Comparison of ENCODE assay signal across 8 cellular contexts in genomic region chr19:16441661-16442071, GRCh38. TPM values are rescaled to one million over a fixed set of nuclear protein-coding genes. Genes with fewer than 3 reads are reported as not detected.
DNase-seq lines count a peak whose midpoint lies in the region; ATAC-seq and TF ChIP-seq lines count a peak whose summit lies in the region.

No MANE protein-coding gene starts in this region.

- H3K4me3 ChIP-seq in Panc1 (ENCODE audit: low read depth in 2 of 2, low read length in 2 of 2) (no peak overlapping the region), fibroblast of the aortic adventitia (ENCODE audit: low read depth, low read length) (no peak overlapping the region)

- H3K27me3 ChIP-seq in Panc1 (ENCODE audit: control insufficient read depth, insufficient read depth, low read length), result no peaks in the 10 kb centered on the region

- in situ Hi-C loops in Panc1 (cut with HindIII; ENCODE audit: low pct_unique_long_range_greater_than_20kb, low sequenced_read_pairs), result no loop called here

- POLR2A ChIA-PET in Panc1 (lab: Charles Lee), result interaction anchor here (0.7 kb wide), 1 partner anchor 901 kb away, joined by 11 read pairs; no protein-coding TSS in a partner anchor

- H3K27ac ChIP-seq in Panc1 (ENCODE audit: low read length), result no peak overlapping the region

- ATAC-seq in Panc1, result peak; percentile 71; the same call in 1 of the 2 replicates
- ATAC-seq in stimulated activated naive B cell treated with anti-CD40 and anti-IgM and Interleukin-4, amounts not matched to agents 10 μg/mL and 1 μg/mL and 100 μg/mL, for 72 hours (replicated peaks), result no peak

- H3K9me3 Mint-ChIP-seq in stimulated activated naive B cell treated with anti-CD40 and anti-IgM and Interleukin-4, amounts not matched to agents 10 μg/mL and 1 μg/mL and 100 μg/mL, for 72 hours, result peaks cover 5 to 7% of the 10 kb centered on the region in 2 donors

- CTCF ChIA-PET in Panc1 (lab: Charles Lee), result interaction anchor here (0.8 kb wide), 1 partner anchor 814 kb away, joined by 7 read pairs; no protein-coding TSS in a partner anchor

- H3K27ac Mint-ChIP-seq in stimulated activated naive B cell treated with anti-CD40 and anti-IgM and Interleukin-4, amounts not matched to agents 10 μg/mL and 1 μg/mL and 100 μg/mL, for 72 hours, result peak overlapping the region; percentile 73

- intact Hi-C loops in Panc1 (cut with micrococcal nuclease; ENCODE audit: unreplicated experiment), result no loop called here

- H3K4me1 ChIP-seq in Panc1 (ENCODE audit: control insufficient read depth, insufficient read depth, low read length), result peaks cover under 1% of the 10 kb centered on the region

- H3K36me3 ChIP-seq in Panc1 (ENCODE audit: control insufficient read depth, insufficient read depth, low read length), result no peaks in the 10 kb centered on the region

- H3K27me3 Mint-ChIP-seq in stimulated activated naive B cell treated with anti-CD40 and anti-IgM and Interleukin-4, amounts not matched to agents 10 μg/mL and 1 μg/mL and 100 μg/mL, for 72 hours, result no peaks in the 10 kb centered on the region

- no TSS peak for BruUV-seq in Panc1 (replicated peaks; lab: Mats Ljungman, UMichigan)

- peak; percentile 14 for DNase-seq in activated naive CD4-positive, alpha-beta T cell treated with Interleukin-2 at 50 U/mL for 16 hours
- no peak for DNase-seq in activated naive CD4-positive, alpha-beta T cell (lab: John Stamatoyannopoulos, UW)
- no peak for DNase-seq in Panc1 (ENCODE audit: low read depth, low spot score)
- DNase-seq in fibroblast of the aortic adventitia (ENCODE audit: low read depth), result no peak
- no peak for DNase-seq in stimulated activated naive B cell treated with anti-CD40 and anti-IgM and Interleukin-4, amounts not matched to agents 10 μg/mL and 1 μg/mL and 100 μg/mL, for 72 hours
- DNase-seq in cerebellar cortex (ENCODE audit: low spot score), result no peak
- no peak for DNase-seq in GM19240 (ENCODE audit: insufficient read length, low spot score)
- DNase-seq in NOMO-1 treated with DMSO at 0.1 percent for 48 hours (lab: John Stamatoyannopoulos, UW; ENCODE audit: unreplicated experiment), result no peak

- peaks cover 42 to 64% of the 10 kb centered on the region in 2 donors for H3K36me3 Mint-ChIP-seq in stimulated activated naive B cell treated with anti-CD40 and anti-IgM and Interleukin-4, amounts not matched to agents 10 μg/mL and 1 μg/mL and 100 μg/mL, for 72 hours

- H3K4me1 Mint-ChIP-seq in stimulated activated naive B cell treated with anti-CD40 and anti-IgM and Interleukin-4, amounts not matched to agents 10 μg/mL and 1 μg/mL and 100 μg/mL, for 72 hours, result peaks cover 56 to 86% of the 10 kb centered on the region in 2 donors

- peak; percentile 70 for TF ChIP-seq CTCF in Panc1 (IDR thresholded peaks at IDR 0.05)
- TF ChIP-seq CTCF in fibroblast of the aortic adventitia (IDR thresholded peaks at IDR 0.05; ENCODE audit: insufficient read depth, low read length), result peak; percentile 32

- H3K9me3 ChIP-seq in Panc1 (ENCODE audit: control insufficient read depth, insufficient read depth, low read depth, low read length), result no peaks in the 10 kb centered on the region

- peak overlapping the region; percentile 35 to 41 for H3K4me3 Mint-ChIP-seq in stimulated activated naive B cell treated with anti-CD40 and anti-IgM and Interleukin-4, amounts not matched to agents 10 μg/mL and 1 μg/mL and 100 μg/mL, for 72 hours

RNA-seq across cellular contexts. Expression of gene EPS15L1, which starts 30.1 kb away (rescaled TPM):
- total RNA-seq in Panc1 (2021; ENCODE audit: unreplicated experiment) (34.2 TPM), fibroblast of the aortic adventitia (ENCODE audit: low replicate concordance) (10.5 and 15.8 TPM in 2 replicates)
- 27.1 TPM for polyA plus RNA-seq in Panc1 (2012; ENCODE audit: insufficient read length)

RNA-seq across cellular contexts. Expression of gene CALR3, which starts 54.3 kb away (rescaled TPM):
- total RNA-seq in Panc1 (2021; ENCODE audit: unreplicated experiment) (not detected), fibroblast of the aortic adventitia (ENCODE audit: low replicate concordance) (not detected in 2 replicates)
- polyA plus RNA-seq in Panc1 (2012; ENCODE audit: insufficient read length), result not detected

RNA-seq across cellular contexts. Expression of gene C19orf44, which starts 54.5 kb away (rescaled TPM):
- total RNA-seq in Panc1 (2021; ENCODE audit: unreplicated experiment) (4.4 TPM), fibroblast of the aortic adventitia (ENCODE audit: low replicate concordance) (7.5 and 7.9 TPM in 2 replicates)
- 6.0 TPM for polyA plus RNA-seq in Panc1 (2012; ENCODE audit: insufficient read length)
